18 cellular contexts compared by ENCODE assay signal in genomic region chr3:120477826-120478225, GRCh38.
"Had no signal": no experiment of that assay in that cellular context is flagged by ENCODE, and none has a peak within 500 bp of the region (broad histone marks: within the 10 kb centered on the region; RNA-seq: fewer than 3 reads in every experiment).

No MANE protein-coding gene starts in this region.

- H3K4me2 ChIP-seq: hepatocyte had no signal

- H3K79me2 ChIP-seq: hepatocyte had no signal

- H3K4me3 Mint-ChIP-seq: activated CD4-positive, alpha-beta memory T cell treated with anti-CD3 and anti-CD28 coated beads, Interleukin-2, amount 10 ng/mL, durations not matched to agents 7 days and 5 days; activated naive CD8-positive, alpha-beta T cell treated with anti-CD3 and anti-CD28 coated beads, Interleukin-2, amount 10 ng/mL, durations not matched to agents 7 days and 5 days; natural killer cell treated with Interleukin-12 subunit alpha and Interleukin-12 subunit beta and Interleukin-15 and Interleukin-18, amount 100 ng/mL, for 72 hours; stimulated activated naive CD8-positive, alpha-beta T cell treated with anti-CD3 and anti-CD28 coated beads, Interleukin-15, amount 100 ng/mL, for 72 hours; T-helper 2 cell treated with Interferon-gamma antibody and Interleukin-4, amounts not matched to agents 5 μg/mL and 100 μg/mL, for 36 hours had no signal

- H3K27ac Mint-ChIP-seq: activated CD4-positive, alpha-beta memory T cell treated with anti-CD3 and anti-CD28 coated beads, Interleukin-2, amount 10 ng/mL, durations not matched to agents 7 days and 5 days; activated naive CD8-positive, alpha-beta T cell treated with anti-CD3 and anti-CD28 coated beads, Interleukin-2, amount 10 ng/mL, durations not matched to agents 7 days and 5 days; natural killer cell treated with Interleukin-12 subunit alpha and Interleukin-12 subunit beta and Interleukin-15 and Interleukin-18, amount 100 ng/mL, for 72 hours; stimulated activated naive CD8-positive, alpha-beta T cell treated with anti-CD3 and anti-CD28 coated beads, Interleukin-15, amount 100 ng/mL, for 72 hours; T-helper 2 cell treated with Interferon-gamma antibody and Interleukin-4, amounts not matched to agents 5 μg/mL and 100 μg/mL, for 36 hours had no signal

- H3K27me3 Mint-ChIP-seq: activated CD4-positive, alpha-beta memory T cell treated with anti-CD3 and anti-CD28 coated beads, Interleukin-2, amount 10 ng/mL, durations not matched to agents 7 days and 5 days had no signal

- H3K4me1 Mint-ChIP-seq: activated CD4-positive, alpha-beta memory T cell treated with anti-CD3 and anti-CD28 coated beads, Interleukin-2, amount 10 ng/mL, durations not matched to agents 7 days and 5 days; activated naive CD8-positive, alpha-beta T cell treated with anti-CD3 and anti-CD28 coated beads, Interleukin-2, amount 10 ng/mL, durations not matched to agents 7 days and 5 days; stimulated activated naive CD8-positive, alpha-beta T cell treated with anti-CD3 and anti-CD28 coated beads, Interleukin-15, amount 100 ng/mL, for 72 hours had no signal

- H3K9me3 Mint-ChIP-seq: activated CD4-positive, alpha-beta memory T cell treated with anti-CD3 and anti-CD28 coated beads, Interleukin-2, amount 10 ng/mL, durations not matched to agents 7 days and 5 days; activated naive CD8-positive, alpha-beta T cell treated with anti-CD3 and anti-CD28 coated beads, Interleukin-2, amount 10 ng/mL, durations not matched to agents 7 days and 5 days; natural killer cell treated with Interleukin-12 subunit alpha and Interleukin-12 subunit beta and Interleukin-15 and Interleukin-18, amount 100 ng/mL, for 72 hours; stimulated activated naive CD8-positive, alpha-beta T cell treated with anti-CD3 and anti-CD28 coated beads, Interleukin-15, amount 100 ng/mL, for 72 hours; T-helper 2 cell treated with Interferon-gamma antibody and Interleukin-4, amounts not matched to agents 5 μg/mL and 100 μg/mL, for 36 hours had no signal

- H3K27ac ChIP-seq: coronary artery, gastrocnemius medialis, hepatocyte, lower lobe of right lung, ovary, thoracic aorta had no signal

- H3K4me3 ChIP-seq: coronary artery, gastrocnemius medialis, hepatocyte, lower lobe of right lung, mucosa of descending colon, ovary, thoracic aorta had no signal

- H3K9me3 ChIP-seq: gastrocnemius medialis, lower lobe of right lung, mucosa of descending colon, ovary, thoracic aorta had no signal

- H3K27me3 ChIP-seq: gastrocnemius medialis, hepatocyte, ovary had no signal

- DNase-seq: activated CD4-positive, alpha-beta memory T cell treated with anti-CD3 and anti-CD28 coated beads, Interleukin-2, amount 10 ng/mL, durations not matched to agents 7 days and 5 days; activated CD8-positive, alpha-beta memory T cell treated with anti-CD3 and anti-CD28 coated beads, Interleukin-2, amount 50 U/mL, for 4 hours; activated naive CD8-positive, alpha-beta T cell treated with anti-CD3 and anti-CD28 coated beads, Interleukin-2, amount 10 ng/mL, durations not matched to agents 7 days and 5 days; aorta; effector CD4-positive, alpha-beta T cell; gastrocnemius medialis; kidney glomerular epithelial cell; lower lobe of right lung; mucosa of descending colon; ovary; SHP77 treated with DMSO at 0.1 percent for 48 hours; stimulated activated CD4-positive, alpha-beta T cell treated with anti-CD3 and anti-CD28 coated beads, Interleukin-4, amount 100 ng/mL, for 1 hour; stimulated activated naive CD8-positive, alpha-beta T cell treated with anti-CD3 and anti-CD28 coated beads, Interleukin-15, amount 100 ng/mL, for 72 hours had no signal

- H3K36me3 ChIP-seq: gastrocnemius medialis, lower lobe of right lung, ovary, thoracic aorta had no signal

- ATAC-seq: gastrocnemius medialis; mucosa of descending colon; natural killer cell treated with Interleukin-12 subunit alpha and Interleukin-12 subunit beta and Interleukin-15 and Interleukin-18, amount 100 ng/mL, for 72 hours; stimulated activated naive CD8-positive, alpha-beta T cell treated with anti-CD3 and anti-CD28 coated beads, Interleukin-15, amount 100 ng/mL, for 72 hours had no signal

- H2AFZ ChIP-seq: hepatocyte had no signal

- H3K36me3 Mint-ChIP-seq: activated naive CD8-positive, alpha-beta T cell treated with anti-CD3 and anti-CD28 coated beads, Interleukin-2, amount 10 ng/mL, durations not matched to agents 7 days and 5 days; natural killer cell treated with Interleukin-12 subunit alpha and Interleukin-12 subunit beta and Interleukin-15 and Interleukin-18, amount 100 ng/mL, for 72 hours had no signal

- H3K4me1 ChIP-seq: gastrocnemius medialis, lower lobe of right lung had no signal
